In the genomic region with DNA sequence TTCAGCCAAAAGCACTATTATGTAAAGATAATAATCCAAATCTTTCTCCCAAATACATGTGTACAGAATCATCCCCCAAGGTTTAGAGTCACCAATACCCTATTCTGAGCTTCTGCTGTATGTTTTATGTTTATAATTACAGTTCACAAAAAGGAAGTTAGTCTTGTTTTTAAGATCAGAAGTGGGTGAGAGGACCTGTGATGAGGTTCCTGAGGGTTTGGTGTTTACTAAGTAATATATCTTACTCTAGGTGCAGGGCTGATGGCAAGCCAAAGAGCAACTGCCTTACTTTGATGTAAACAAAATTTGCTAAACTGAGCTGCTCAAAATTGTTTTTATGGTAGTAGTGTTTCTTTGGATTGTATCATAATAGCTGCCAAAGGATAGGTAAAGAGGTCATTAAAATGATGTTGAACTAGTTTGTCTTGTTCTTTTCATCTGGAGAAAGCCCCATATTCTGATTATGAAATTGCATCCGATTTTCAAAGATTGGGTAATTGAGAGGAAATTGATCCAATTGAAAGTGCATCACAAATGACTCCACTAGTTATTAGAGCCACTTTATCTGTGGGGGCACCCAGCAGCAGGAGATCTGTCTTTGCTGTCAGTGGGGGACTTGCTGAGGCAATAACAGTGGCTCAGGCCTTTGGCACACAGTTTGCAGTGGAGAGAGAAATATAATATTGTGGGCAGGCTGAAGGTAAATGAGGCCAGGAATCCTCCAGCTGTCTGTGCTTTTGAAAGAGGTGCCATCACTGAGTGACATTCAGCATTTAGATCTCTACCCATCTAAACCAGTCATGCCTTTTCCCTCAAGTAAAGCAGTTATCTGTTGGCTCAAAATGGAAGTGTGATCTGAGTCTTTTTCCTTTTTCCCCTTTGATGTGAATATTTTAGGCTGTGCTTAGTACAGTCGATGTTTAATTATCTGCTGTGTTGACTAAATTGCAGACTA, we compare ENCODE assay signal across 15 cellular contexts. TPM values are rescaled to one million over a fixed set of nuclear protein-coding genes. Genes with fewer than 3 reads are reported as not detected.
DNase-seq lines count a peak whose midpoint lies in the region; ATAC-seq, FAIRE-seq and TF ChIP-seq lines count a peak whose summit lies in the region.
"Had no signal": no experiment of that assay in that cellular context is flagged by ENCODE, and none has a peak within 500 bp of the region (broad histone marks: within the 10 kb centered on the region; RNA-seq: fewer than 3 reads in every experiment).

No MANE protein-coding gene starts in this region.

- H3K36me3 ChIP-seq in bronchial epithelial cell (ENCODE audit: control insufficient read depth, insufficient read depth, low read length) (peaks cover 7% of the 10 kb centered on the region), brain microvascular endothelial cell (replicated peaks) (peaks cover 29% of the 10 kb centered on the region)

- peaks cover 4% of the 10 kb centered on the region for H3K4me1 Mint-ChIP-seq in progenitor cell of endocrine pancreas (ENCODE audit: low read depth)
- H3K4me1 Mint-ChIP-seq: nephron progenitor cell had no signal

- FAIRE-seq in bronchial epithelial cell (lab: Jason Lieb, UNC): no peak
- FAIRE-seq: endometrium, TTC549 had no signal

- H3K27me3 ChIP-seq in bronchial epithelial cell (ENCODE audit: control insufficient read depth, insufficient read depth, low read length) (no peaks in the 10 kb centered on the region), brain microvascular endothelial cell (replicated peaks) (no peaks in the 10 kb centered on the region)
- H3K27me3 ChIP-seq: tibial artery had no signal

- H3K27me3 Mint-ChIP-seq in progenitor cell of endocrine pancreas: no peaks in the 10 kb centered on the region

- peak; percentile 37 for ATAC-seq in GM19351 (IDR thresholded peaks at IDR 0.05; ENCODE audit: unreplicated experiment)

- H3K27ac ChIP-seq in brain microvascular endothelial cell: no peak overlapping the region
- H3K27ac ChIP-seq: HL-60, tibial artery had no signal

- peaks cover 23% of the 10 kb centered on the region for H3K36me3 Mint-ChIP-seq in progenitor cell of endocrine pancreas (ENCODE audit: insufficient read depth)

- TF ChIP-seq CTCF in bronchial epithelial cell (IDR thresholded peaks at IDR 0.05; ENCODE audit: insufficient read depth, low read length, severe bottlenecking): no peak
- no peak for TF ChIP-seq CTCF in brain microvascular endothelial cell (IDR thresholded peaks at IDR 0.05; ENCODE audit: low read depth, low read length, missing control alignments)
- no peak for TF ChIP-seq CTCF in progenitor cell of endocrine pancreas (IDR thresholded peaks at IDR 0.05; ENCODE audit: unreplicated experiment)

- no peak overlapping the region for H3K4me3 Mint-ChIP-seq in progenitor cell of endocrine pancreas (ENCODE audit: low read depth)
- H3K4me3 Mint-ChIP-seq: nephron progenitor cell had no signal

- H3K4me3 ChIP-seq in bronchial epithelial cell (ENCODE audit: low read depth, low read length) (no peak overlapping the region), brain microvascular endothelial cell (ENCODE audit: low read depth, low read length) (no peak overlapping the region)
- H3K4me3 ChIP-seq: skin epidermis, tibial artery had no signal

- no peaks in the 10 kb centered on the region for H3K9me3 Mint-ChIP-seq in progenitor cell of endocrine pancreas (ENCODE audit: low read depth)
- H3K9me3 Mint-ChIP-seq: nephron progenitor cell had no signal

- DNase-seq in DMS79 (lab: John Stamatoyannopoulos, UW) (peak; percentile 12), NCI-H510A treated with DMSO at 0.1 percent for 48 hours (lab: John Stamatoyannopoulos, UW) (peak; percentile 54), bronchial epithelial cell (ENCODE audit: low read depth) (peak; percentile 23), brain microvascular endothelial cell (no peak), NCI-H226 (no peak), progenitor cell of endocrine pancreas (ENCODE audit: low spot score, unreplicated experiment) (no peak)
- DNase-seq: NCI-H774, nephron progenitor cell, Right ventricle myocardium superior, tibial artery had no signal

- H3K27ac Mint-ChIP-seq in progenitor cell of endocrine pancreas: no peak overlapping the region
- H3K27ac Mint-ChIP-seq: nephron progenitor cell had no signal

- in situ Hi-C loops in brain microvascular endothelial cell (cut with HindIII; ENCODE audit: low pct_ligation_motif_present, low sequenced_read_pairs): no loop called here

RNA-seq across cellular contexts. Expression of a gene that starts 14.1 kb away (rescaled TPM):
- total RNA-seq in bronchial epithelial cell (12.0 and 13.7 TPM in 2 replicates), progenitor cell of endocrine pancreas (16.5 and 16.8 TPM in 2 replicates)

Comparison
In these comparisons a context has a peak if more than half of its experiments do, and no peak if none do; other contexts are left out.
1. DNase-seq: peak in DMS79 (single experiment), NCI-H510A treated with DMSO at 0.1 percent for 48 hours (single experiment) and bronchial epithelial cell (single experiment); none in brain microvascular endothelial cell (single experiment), NCI-H226 (single experiment) and progenitor cell of endocrine pancreas (single experiment).